In the genomic region with DNA sequence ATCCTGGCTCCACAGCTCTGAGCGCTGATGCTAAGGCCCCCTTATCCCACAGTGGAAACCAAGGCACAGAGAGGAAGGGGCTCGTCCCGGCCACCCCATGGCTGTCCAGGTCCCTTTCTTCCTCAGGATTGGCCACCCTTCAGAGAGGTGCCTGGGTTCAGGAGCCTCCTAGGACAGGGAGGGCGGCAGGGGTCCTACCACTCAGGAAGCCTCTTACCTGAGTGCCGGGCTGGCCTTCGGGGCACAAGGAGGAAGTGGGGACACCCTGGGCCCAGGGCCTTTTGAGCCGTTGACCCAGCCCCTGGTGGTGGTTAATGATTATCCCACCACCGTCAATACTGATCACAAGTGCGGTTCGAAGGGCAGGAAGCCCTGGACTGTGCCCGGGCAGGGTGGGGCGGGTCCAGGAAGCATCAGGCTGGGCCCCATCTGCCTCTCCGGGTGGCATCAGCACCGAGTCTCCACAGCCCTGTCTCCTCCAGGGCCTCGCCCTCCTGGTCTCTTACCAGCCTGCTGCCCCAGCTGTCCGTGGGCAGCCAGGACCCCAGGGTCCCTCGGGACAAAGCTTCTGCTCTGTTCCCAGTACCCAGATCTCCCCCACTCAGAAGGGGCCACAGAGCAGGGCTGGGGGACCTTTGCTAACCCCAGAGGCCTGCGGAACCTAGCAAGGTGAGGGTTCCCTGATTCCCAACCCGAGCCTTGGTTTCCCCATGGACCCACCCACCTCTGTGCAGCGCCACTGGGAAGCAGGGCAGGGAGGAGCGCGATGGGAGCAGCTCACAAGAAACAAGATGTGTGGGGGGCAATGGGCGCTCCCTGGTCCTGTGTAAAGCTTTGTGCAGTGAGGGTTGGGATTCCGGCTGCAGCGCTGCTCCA, we compare ENCODE assay signal across 1 cellular context.
TF ChIP-seq lines count a peak whose summit lies in the region.

No MANE protein-coding gene starts in this region.

TF ChIP-seq in HepG2, 621 proteins besides CTCF, POLR2A, EP300 and RAD21 (continued from another document and continues in another):
- TF ChIP-seq ZNF142 (CRISPR knock-in tag; IDR thresholded peaks at IDR 0.05): no peak
- TF ChIP-seq ZNF660 (CRISPR knock-in tag; IDR thresholded peaks at IDR 0.05; ENCODE audit: borderline replicate concordance, low read depth): no peak
- TF ChIP-seq IRF2 (CRISPR knock-in tag; IDR thresholded peaks at IDR 0.05): peak; percentile 69
- TF ChIP-seq SOX13 (IDR thresholded peaks at IDR 0.05): peak; percentile 42; the same call in 1 of the 2 replicates
- peak in 1 of 2 experiments; percentile 63; a peak in 2 of 4 replicates for TF ChIP-seq SOX13 (CRISPR knock-in tag; conservative IDR thresholded peaks at IDR 0.05 in 1 of 2, IDR thresholded peaks at IDR 0.05 in 1 of 2)
- TF ChIP-seq AGO1 (IDR thresholded peaks at IDR 0.05; ENCODE audit: low read depth, low read length, poor library complexity, severe bottlenecking): peak; percentile 80
- TF ChIP-seq ZNF567 (CRISPR knock-in tag; IDR thresholded peaks at IDR 0.05; ENCODE audit: borderline replicate concordance): no peak; the same call in 1 of the 2 replicates
- TF ChIP-seq ATM (IDR thresholded peaks at IDR 0.05; ENCODE audit: borderline replicate concordance): no peak
- no peak for TF ChIP-seq CERS6 (CRISPR knock-in tag; IDR thresholded peaks at IDR 0.05)
- TF ChIP-seq ZNF282 (IDR thresholded peaks at IDR 0.05; ENCODE audit: partially characterized antibody): no peak
- peak; percentile 72; the same call in 1 of the 2 replicates for TF ChIP-seq KLF6 (CRISPR knock-in tag; IDR thresholded peaks at IDR 0.05)
- 0 out of 2 replicates have a peak, but pooled peaks have one; percentile 22 for TF ChIP-seq ZNF878 (CRISPR knock-in tag; IDR thresholded peaks at IDR 0.05)
- peak; percentile 91 for TF ChIP-seq ELF4 (CRISPR knock-in tag; IDR thresholded peaks at IDR 0.05; ENCODE audit: borderline replicate concordance)
- 0 out of 2 replicates have a peak, but pooled peaks have one; percentile 11 for TF ChIP-seq ZNF879 (CRISPR knock-in tag; IDR thresholded peaks at IDR 0.05)
- peak; percentile 96 for TF ChIP-seq HNF4G (IDR thresholded peaks at IDR 0.05; ENCODE audit: borderline replicate concordance, low read depth, low read length)
- TF ChIP-seq HNF4G (CRISPR knock-in tag; IDR thresholded peaks at IDR 0.05; ENCODE audit: borderline replicate concordance, low read depth): peak; percentile 83; the same call in 1 of the 2 replicates
- 0 out of 2 replicates have a peak, but pooled peaks have one; percentile 28 for TF ChIP-seq ZNF775 (CRISPR knock-in tag; IDR thresholded peaks at IDR 0.05; ENCODE audit: borderline replicate concordance)
- peak; percentile 71 for TF ChIP-seq NR2C2 (CRISPR knock-in tag; IDR thresholded peaks at IDR 0.05; ENCODE audit: borderline replicate concordance)
- TF ChIP-seq STAT5B (CRISPR knock-in tag; IDR thresholded peaks at IDR 0.05): no peak
- TF ChIP-seq GABPB1 (CRISPR knock-in tag; IDR thresholded peaks at IDR 0.05): peak; percentile 77
- TF ChIP-seq ZNF776 (CRISPR knock-in tag; IDR thresholded peaks at IDR 0.05): no peak; the same call in 1 of the 2 replicates
- peak; percentile 93 for TF ChIP-seq SAP130 (CRISPR knock-in tag; IDR thresholded peaks at IDR 0.05; ENCODE audit: low read depth)
- peak; percentile 88; the same call in 1 of the 2 replicates for TF ChIP-seq ZNF510 (CRISPR knock-in tag; IDR thresholded peaks at IDR 0.05; ENCODE audit: low read depth)
- peak; percentile 96; the same call in 1 of the 2 replicates for TF ChIP-seq PAX8 (CRISPR knock-in tag; IDR thresholded peaks at IDR 0.05; ENCODE audit: borderline replicate concordance)
- TF ChIP-seq MEIS2 (CRISPR knock-in tag; IDR thresholded peaks at IDR 0.05): 0 out of 2 replicates have a peak, but pooled peaks have one; percentile 63
- TF ChIP-seq U2AF1 (optimal IDR thresholded peaks at IDR 0.05; ENCODE audit: low read depth, low read length): no peak
- no peak for TF ChIP-seq SMARCE1 (IDR thresholded peaks at IDR 0.05; ENCODE audit: borderline replicate concordance)
- TF ChIP-seq ZFP90 (CRISPR knock-in tag; IDR thresholded peaks at IDR 0.05; ENCODE audit: borderline replicate concordance): no peak; the same call in 1 of the 2 replicates
- TF ChIP-seq ZNF503 (CRISPR knock-in tag; IDR thresholded peaks at IDR 0.05): no peak
- peak; percentile 49; the same call in 1 of the 2 replicates for TF ChIP-seq ZKSCAN8 (CRISPR knock-in tag; IDR thresholded peaks at IDR 0.05; ENCODE audit: borderline replicate concordance)
- TF ChIP-seq, protein P1, sequence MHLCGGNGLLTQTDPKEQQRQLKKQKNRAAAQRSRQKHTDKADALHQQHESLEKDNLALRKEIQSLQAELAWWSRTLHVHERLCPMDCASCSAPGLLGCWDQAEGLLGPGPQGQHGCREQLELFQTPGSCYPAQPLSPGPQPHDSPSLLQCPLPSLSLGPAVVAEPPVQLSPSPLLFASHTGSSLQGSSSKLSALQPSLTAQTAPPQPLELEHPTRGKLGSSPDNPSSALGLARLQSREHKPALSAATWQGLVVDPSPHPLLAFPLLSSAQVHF (CRISPR knock-in tag; IDR thresholded peaks at IDR 0.05): no peak
- no peak for TF ChIP-seq ZNF644 (CRISPR knock-in tag; IDR thresholded peaks at IDR 0.05; ENCODE audit: low read depth)
- 0 out of 2 replicates have a peak, but pooled peaks have one; percentile 29 for TF ChIP-seq ZNF337 (CRISPR knock-in tag; IDR thresholded peaks at IDR 0.05; ENCODE audit: borderline replicate concordance, low read depth)
- TF ChIP-seq HIC2 (CRISPR knock-in tag; IDR thresholded peaks at IDR 0.05; ENCODE audit: low read depth): peak; percentile 99
- no peak for TF ChIP-seq RNF2 (conservative IDR thresholded peaks at IDR 0.05; ENCODE audit: low read depth)
- TF ChIP-seq ZNF772 (CRISPR knock-in tag; IDR thresholded peaks at IDR 0.05): peak; percentile 27; the same call in 1 of the 2 replicates
- TF ChIP-seq ZNF431 (CRISPR knock-in tag; IDR thresholded peaks at IDR 0.05; ENCODE audit: borderline replicate concordance, low read depth): no peak
- no peak for TF ChIP-seq ZNF615 (CRISPR knock-in tag; IDR thresholded peaks at IDR 0.05; ENCODE audit: borderline replicate concordance)
- TF ChIP-seq KDM5B (CRISPR knock-in tag; IDR thresholded peaks at IDR 0.05; ENCODE audit: borderline replicate concordance): no peak; the same call in 1 of the 2 replicates
- TF ChIP-seq PITX1 (CRISPR knock-in tag; IDR thresholded peaks at IDR 0.05): peak; percentile 81; the same call in 1 of the 2 replicates
- TF ChIP-seq ZGPAT (CRISPR knock-in tag; IDR thresholded peaks at IDR 0.05): peak; percentile 70; the same call in 1 of the 2 replicates
- TF ChIP-seq MYNN (CRISPR knock-in tag; IDR thresholded peaks at IDR 0.05; ENCODE audit: low read depth): no peak
- 0 out of 2 replicates have a peak, but pooled peaks have one; percentile 24 for TF ChIP-seq KDM1A (CRISPR knock-in tag; IDR thresholded peaks at IDR 0.05)
- TF ChIP-seq ZSCAN22 (CRISPR knock-in tag; IDR thresholded peaks at IDR 0.05): no peak; the same call in 1 of the 2 replicates
- TF ChIP-seq NBN (conservative IDR thresholded peaks at IDR 0.05): no peak
- TF ChIP-seq ZNF704 (CRISPR knock-in tag; IDR thresholded peaks at IDR 0.05; ENCODE audit: borderline replicate concordance): no peak
- TF ChIP-seq ZNF383 (CRISPR knock-in tag; IDR thresholded peaks at IDR 0.05; ENCODE audit: borderline replicate concordance): peak; percentile 84; the same call in 1 of the 2 replicates
- TF ChIP-seq, protein P2, sequence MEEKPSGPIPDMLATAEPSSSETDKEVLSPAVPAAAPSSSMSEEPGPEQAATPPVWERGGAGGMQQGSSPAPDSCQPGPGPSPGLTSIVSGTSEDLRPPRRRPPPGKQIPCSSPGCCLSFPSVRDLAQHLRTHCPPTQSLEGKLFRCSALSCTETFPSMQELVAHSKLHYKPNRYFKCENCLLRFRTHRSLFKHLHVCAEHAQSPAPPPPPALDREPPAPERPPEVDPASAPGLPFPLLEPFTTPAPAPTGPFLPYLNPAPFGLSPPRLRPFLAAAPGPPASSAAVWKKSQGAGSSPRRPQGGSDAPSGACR (CRISPR knock-in tag; IDR thresholded peaks at IDR 0.05): peak; percentile 27; the same call in 1 of the 2 replicates
